Comparison of ENCODE assay signal across 2 cellular contexts in genomic region chr12:11725616-11726015, GRCh38.
TF ChIP-seq lines count a peak whose summit lies in the region.

No MANE protein-coding gene starts in this region.

TF ChIP-seq in WTC11, 78 proteins besides CTCF, POLR2A, EP300 and RAD21 (continued from another document):
- TF ChIP-seq, protein P1, sequence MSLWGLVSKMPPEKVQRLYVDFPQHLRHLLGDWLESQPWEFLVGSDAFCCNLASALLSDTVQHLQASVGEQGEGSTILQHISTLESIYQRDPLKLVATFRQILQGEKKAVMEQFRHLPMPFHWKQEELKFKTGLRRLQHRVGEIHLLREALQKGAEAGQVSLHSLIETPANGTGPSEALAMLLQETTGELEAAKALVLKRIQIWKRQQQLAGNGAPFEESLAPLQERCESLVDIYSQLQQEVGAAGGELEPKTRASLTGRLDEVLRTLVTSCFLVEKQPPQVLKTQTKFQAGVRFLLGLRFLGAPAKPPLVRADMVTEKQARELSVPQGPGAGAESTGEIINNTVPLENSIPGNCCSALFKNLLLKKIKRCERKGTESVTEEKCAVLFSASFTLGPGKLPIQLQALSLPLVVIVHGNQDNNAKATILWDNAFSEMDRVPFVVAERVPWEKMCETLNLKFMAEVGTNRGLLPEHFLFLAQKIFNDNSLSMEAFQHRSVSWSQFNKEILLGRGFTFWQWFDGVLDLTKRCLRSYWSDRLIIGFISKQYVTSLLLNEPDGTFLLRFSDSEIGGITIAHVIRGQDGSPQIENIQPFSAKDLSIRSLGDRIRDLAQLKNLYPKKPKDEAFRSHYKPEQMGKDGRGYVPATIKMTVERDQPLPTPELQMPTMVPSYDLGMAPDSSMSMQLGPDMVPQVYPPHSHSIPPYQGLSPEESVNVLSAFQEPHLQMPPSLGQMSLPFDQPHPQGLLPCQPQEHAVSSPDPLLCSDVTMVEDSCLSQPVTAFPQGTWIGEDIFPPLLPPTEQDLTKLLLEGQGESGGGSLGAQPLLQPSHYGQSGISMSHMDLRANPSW (CRISPR knock-in tag; conservative IDR thresholded peaks at IDR 0.05; ENCODE audit: low read depth), result no peak
- TF ChIP-seq ZNF281 (CRISPR knock-in tag; IDR thresholded peaks at IDR 0.05) (no peak), ZNF232 (CRISPR knock-in tag; IDR thresholded peaks at IDR 0.05) (no peak), ZNF219 (CRISPR knock-in tag; IDR thresholded peaks at IDR 0.05; ENCODE audit: borderline replicate concordance) (no peak), NFYB (CRISPR knock-in tag; conservative IDR thresholded peaks at IDR 0.05; ENCODE audit: low read depth) (no peak), ATF3 (CRISPR knock-in tag; conservative IDR thresholded peaks at IDR 0.05) (no peak), ZNF263 (CRISPR knock-in tag; IDR thresholded peaks at IDR 0.05; ENCODE audit: low read depth) (no peak), TEAD1 (CRISPR knock-in tag; IDR thresholded peaks at IDR 0.05) (no peak), OVOL2 (CRISPR knock-in tag; IDR thresholded peaks at IDR 0.05; ENCODE audit: borderline replicate concordance) (no peak), TCF7 (CRISPR knock-in tag; IDR thresholded peaks at IDR 0.05; ENCODE audit: low read depth) (no peak)
- TF ChIP-seq, protein P2, sequence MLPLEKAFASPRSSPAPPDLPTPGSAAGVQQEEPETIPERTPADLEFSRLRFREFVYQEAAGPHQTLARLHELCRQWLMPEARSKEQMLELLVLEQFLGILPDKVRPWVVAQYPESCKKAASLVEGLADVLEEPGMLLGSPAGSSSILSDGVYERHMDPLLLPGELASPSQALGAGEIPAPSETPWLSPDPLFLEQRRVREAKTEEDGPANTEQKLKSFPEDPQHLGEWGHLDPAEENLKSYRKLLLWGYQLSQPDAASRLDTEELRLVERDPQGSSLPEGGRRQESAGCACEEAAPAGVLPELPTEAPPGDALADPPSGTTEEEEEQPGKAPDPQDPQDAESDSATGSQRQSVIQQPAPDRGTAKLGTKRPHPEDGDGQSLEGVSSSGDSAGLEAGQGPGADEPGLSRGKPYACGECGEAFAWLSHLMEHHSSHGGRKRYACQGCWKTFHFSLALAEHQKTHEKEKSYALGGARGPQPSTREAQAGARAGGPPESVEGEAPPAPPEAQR (CRISPR knock-in tag; IDR thresholded peaks at IDR 0.05), result no peak
- TF ChIP-seq, protein P3, sequence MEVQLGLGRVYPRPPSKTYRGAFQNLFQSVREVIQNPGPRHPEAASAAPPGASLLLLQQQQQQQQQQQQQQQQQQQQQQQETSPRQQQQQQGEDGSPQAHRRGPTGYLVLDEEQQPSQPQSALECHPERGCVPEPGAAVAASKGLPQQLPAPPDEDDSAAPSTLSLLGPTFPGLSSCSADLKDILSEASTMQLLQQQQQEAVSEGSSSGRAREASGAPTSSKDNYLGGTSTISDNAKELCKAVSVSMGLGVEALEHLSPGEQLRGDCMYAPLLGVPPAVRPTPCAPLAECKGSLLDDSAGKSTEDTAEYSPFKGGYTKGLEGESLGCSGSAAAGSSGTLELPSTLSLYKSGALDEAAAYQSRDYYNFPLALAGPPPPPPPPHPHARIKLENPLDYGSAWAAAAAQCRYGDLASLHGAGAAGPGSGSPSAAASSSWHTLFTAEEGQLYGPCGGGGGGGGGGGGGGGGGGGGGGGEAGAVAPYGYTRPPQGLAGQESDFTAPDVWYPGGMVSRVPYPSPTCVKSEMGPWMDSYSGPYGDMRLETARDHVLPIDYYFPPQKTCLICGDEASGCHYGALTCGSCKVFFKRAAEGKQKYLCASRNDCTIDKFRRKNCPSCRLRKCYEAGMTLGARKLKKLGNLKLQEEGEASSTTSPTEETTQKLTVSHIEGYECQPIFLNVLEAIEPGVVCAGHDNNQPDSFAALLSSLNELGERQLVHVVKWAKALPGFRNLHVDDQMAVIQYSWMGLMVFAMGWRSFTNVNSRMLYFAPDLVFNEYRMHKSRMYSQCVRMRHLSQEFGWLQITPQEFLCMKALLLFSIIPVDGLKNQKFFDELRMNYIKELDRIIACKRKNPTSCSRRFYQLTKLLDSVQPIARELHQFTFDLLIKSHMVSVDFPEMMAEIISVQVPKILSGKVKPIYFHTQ (CRISPR knock-in tag; IDR thresholded peaks at IDR 0.05), result no peak
- TF ChIP-seq, protein P4, sequence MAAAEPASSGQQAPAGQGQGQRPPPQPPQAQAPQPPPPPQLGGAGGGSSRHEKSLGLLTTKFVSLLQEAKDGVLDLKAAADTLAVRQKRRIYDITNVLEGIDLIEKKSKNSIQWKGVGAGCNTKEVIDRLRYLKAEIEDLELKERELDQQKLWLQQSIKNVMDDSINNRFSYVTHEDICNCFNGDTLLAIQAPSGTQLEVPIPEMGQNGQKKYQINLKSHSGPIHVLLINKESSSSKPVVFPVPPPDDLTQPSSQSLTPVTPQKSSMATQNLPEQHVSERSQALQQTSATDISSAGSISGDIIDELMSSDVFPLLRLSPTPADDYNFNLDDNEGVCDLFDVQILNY (CRISPR knock-in tag; IDR thresholded peaks at IDR 0.05), result no peak

TF ChIP-seq in GM23338, 12 proteins besides CTCF, POLR2A, EP300 and RAD21 (continued from another document):
- TF ChIP-seq JUNB (IDR thresholded peaks at IDR 0.05; ENCODE audit: unreplicated experiment), result no peak
- TF ChIP-seq CREB1 (CRISPR knock-in tag; IDR thresholded peaks at IDR 0.05; ENCODE audit: low read depth), result no peak
- TF ChIP-seq EZH2phosphoT487 (IDR thresholded peaks at IDR 0.05; ENCODE audit: unreplicated experiment), result no peak
- TF ChIP-seq STAT1 (IDR thresholded peaks at IDR 0.05; ENCODE audit: unreplicated experiment), result no peak
- no peak for TF ChIP-seq ZNF331 (CRISPR knock-in tag; IDR thresholded peaks at IDR 0.05; ENCODE audit: low read depth)
- TF ChIP-seq, protein P5, sequence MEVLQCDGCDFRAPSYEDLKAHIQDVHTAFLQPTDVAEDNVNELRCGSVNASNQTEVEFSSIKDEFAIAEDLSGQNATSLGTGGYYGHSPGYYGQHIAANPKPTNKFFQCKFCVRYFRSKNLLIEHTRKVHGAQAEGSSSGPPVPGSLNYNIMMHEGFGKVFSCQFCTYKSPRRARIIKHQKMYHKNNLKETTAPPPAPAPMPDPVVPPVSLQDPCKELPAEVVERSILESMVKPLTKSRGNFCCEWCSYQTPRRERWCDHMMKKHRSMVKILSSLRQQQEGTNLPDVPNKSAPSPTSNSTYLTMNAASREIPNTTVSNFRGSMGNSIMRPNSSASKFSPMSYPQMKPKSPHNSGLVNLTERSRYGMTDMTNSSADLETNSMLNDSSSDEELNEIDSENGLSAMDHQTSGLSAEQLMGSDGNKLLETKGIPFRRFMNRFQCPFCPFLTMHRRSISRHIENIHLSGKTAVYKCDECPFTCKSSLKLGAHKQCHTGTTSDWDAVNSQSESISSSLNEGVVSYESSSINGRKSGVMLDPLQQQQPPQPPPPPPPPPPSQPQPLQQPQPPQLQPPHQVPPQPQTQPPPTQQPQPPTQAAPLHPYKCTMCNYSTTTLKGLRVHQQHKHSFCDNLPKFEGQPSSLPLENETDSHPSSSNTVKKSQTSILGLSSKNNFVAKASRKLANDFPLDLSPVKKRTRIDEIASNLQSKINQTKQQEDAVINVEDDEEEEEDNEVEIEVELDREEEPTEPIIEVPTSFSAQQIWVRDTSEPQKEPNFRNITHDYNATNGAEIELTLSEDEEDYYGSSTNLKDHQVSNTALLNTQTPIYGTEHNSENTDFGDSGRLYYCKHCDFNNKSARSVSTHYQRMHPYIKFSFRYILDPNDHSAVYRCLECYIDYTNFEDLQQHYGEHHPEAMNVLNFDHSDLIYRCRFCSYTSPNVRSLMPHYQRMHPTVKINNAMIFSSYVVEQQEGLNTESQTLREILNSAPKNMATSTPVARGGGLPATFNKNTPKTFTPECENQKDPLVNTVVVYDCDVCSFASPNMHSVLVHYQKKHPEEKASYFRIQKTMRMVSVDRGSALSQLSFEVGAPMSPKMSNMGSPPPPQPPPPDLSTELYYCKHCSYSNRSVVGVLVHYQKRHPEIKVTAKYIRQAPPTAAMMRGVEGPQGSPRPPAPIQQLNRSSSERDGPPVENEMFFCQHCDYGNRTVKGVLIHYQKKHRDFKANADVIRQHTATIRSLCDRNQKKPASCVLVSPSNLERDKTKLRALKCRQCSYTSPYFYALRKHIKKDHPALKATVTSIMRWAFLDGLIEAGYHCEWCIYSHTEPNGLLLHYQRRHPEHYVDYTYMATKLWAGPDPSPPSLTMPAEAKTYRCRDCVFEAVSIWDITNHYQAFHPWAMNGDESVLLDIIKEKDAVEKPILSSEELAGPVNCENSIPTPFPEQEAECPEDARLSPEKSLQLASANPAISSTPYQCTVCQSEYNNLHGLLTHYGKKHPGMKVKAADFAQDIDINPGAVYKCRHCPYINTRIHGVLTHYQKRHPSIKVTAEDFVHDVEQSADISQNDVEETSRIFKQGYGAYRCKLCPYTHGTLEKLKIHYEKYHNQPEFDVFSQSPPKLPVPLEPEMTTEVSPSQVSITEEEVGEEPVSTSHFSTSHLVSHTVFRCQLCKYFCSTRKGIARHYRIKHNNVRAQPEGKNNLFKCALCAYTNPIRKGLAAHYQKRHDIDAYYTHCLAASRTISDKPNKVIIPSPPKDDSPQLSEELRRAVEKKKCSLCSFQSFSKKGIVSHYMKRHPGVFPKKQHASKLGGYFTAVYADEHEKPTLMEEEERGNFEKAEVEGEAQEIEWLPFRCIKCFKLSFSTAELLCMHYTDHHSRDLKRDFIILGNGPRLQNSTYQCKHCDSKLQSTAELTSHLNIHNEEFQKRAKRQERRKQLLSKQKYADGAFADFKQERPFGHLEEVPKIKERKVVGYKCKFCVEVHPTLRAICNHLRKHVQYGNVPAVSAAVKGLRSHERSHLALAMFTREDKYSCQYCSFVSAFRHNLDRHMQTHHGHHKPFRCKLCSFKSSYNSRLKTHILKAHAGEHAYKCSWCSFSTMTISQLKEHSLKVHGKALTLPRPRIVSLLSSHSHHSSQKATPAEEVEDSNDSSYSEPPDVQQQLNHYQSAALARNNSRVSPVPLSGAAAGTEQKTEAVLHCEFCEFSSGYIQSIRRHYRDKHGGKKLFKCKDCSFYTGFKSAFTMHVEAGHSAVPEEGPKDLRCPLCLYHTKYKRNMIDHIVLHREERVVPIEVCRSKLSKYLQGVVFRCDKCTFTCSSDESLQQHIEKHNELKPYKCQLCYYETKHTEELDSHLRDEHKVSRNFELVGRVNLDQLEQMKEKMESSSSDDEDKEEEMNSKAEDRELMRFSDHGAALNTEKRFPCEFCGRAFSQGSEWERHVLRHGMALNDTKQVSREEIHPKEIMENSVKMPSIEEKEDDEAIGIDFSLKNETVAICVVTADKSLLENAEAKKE (CRISPR knock-in tag; IDR thresholded peaks at IDR 0.05), result no peak
- no peak for TF ChIP-seq ZNF114 (CRISPR knock-in tag; IDR thresholded peaks at IDR 0.05)
- no peak for TF ChIP-seq NANOG (IDR thresholded peaks at IDR 0.05; ENCODE audit: borderline replicate concordance)
TF ChIP-seq in GM23338: peak in this region for 0.
